ENCODE assay signal across 7 cellular contexts in genomic region chr9:95004452-95005275, GRCh38.
DNase-seq lines count a peak whose midpoint lies in the region; ATAC-seq and TF ChIP-seq lines count a peak whose summit lies in the region.

No MANE protein-coding gene starts in this region.

- no peak for TF ChIP-seq CTCF in GM13977 (IDR thresholded peaks at IDR 0.05; ENCODE audit: extremely low read depth, insufficient read depth, missing control alignments)
- no peak for TF ChIP-seq CTCF in heart left ventricle (IDR thresholded peaks at IDR 0.05)
- TF ChIP-seq CTCF in psoas muscle (IDR thresholded peaks at IDR 0.05) = no peak

- peak; percentile 54 for ATAC-seq in HG02610 (IDR thresholded peaks at IDR 0.05; ENCODE audit: unreplicated experiment)
- peak in 3 of 4 donors; percentile 17 to 59 (median 44) for ATAC-seq in heart left ventricle
- peak; percentile 19 to 55 (median 44) for ATAC-seq in psoas muscle
- ATAC-seq in HG03108 (IDR thresholded peaks at IDR 0.05; ENCODE audit: unreplicated experiment) = no peak

- H3K27me3 ChIP-seq in heart left ventricle = peaks cover 0 to 17% (median 0%) of the 10 kb centered on the region in 9 donors
- no peaks in the 10 kb centered on the region for H3K27me3 ChIP-seq in psoas muscle (ENCODE audit: insufficient read depth in 3 of 3, low read length in 2 of 3)

- WGBS in heart left ventricle, 4 donors = 0 to 1% (median 1%) methylated on average over 9 to 130 of the region's 130 CpGs
- WGBS in psoas muscle, 3 donors = 0 to 1% (median 1%) methylated on average over 31 to 117 of the region's 130 CpGs

- DNase-seq in GM13977 (ENCODE audit: low spot score) = peak; percentile 81
- peak; percentile 10 for DNase-seq in NOMO-1 treated with DMSO at 0.1 percent for 48 hours (lab: John Stamatoyannopoulos, UW; ENCODE audit: unreplicated experiment)
- peak; percentile 73 to 83 (median 78) for DNase-seq in heart left ventricle
- peak; percentile 61 to 75 for DNase-seq in psoas muscle

- H3K4me1 ChIP-seq in heart left ventricle (peaks cover 0 to 57% (median 29%) of the 10 kb centered on the region in 12 donors), psoas muscle (peaks cover 16% of the 10 kb centered on the region)

- peaks cover 22% of the 10 kb centered on the region for H3K27me3 Mint-ChIP-seq in activated naive CD4-positive, alpha-beta T cell treated with anti-CD3 and anti-CD28 coated beads, Interleukin-2, amount 50 U/mL, for 24 hours

- peak overlapping the region; percentile 76 for H3K4me3 Mint-ChIP-seq in activated naive CD4-positive, alpha-beta T cell treated with anti-CD3 and anti-CD28 coated beads, Interleukin-2, amount 50 U/mL, for 24 hours

- intact Hi-C loops in heart left ventricle (cut with DNase I) = loop anchor here in 8 of 10 donors (1.0 to 10.0 kb wide), 14 partner anchors 43 to 322 kb away; no protein-coding TSS in a partner anchor
- intact Hi-C loops in psoas muscle (cut with DNase I) = loop anchor here in 1 of 2 donors (5.0 to 10.0 kb wide), 4 partner anchors 43 to 220 kb away; no protein-coding TSS in a partner anchor

- no peaks in the 10 kb centered on the region for H3K9me3 ChIP-seq in heart left ventricle
- no peaks in the 10 kb centered on the region for H3K9me3 ChIP-seq in psoas muscle

- H3K27ac ChIP-seq in heart left ventricle = peak overlapping the region; percentile 95 to 100 (median 99)
- peak overlapping the region; percentile 93 for H3K27ac ChIP-seq in psoas muscle

- H3K9me3 Mint-ChIP-seq in activated naive CD4-positive, alpha-beta T cell treated with anti-CD3 and anti-CD28 coated beads, Interleukin-2, amount 50 U/mL, for 24 hours = no peaks in the 10 kb centered on the region

- H3K36me3 ChIP-seq in heart left ventricle (peaks cover 0 to 21% (median 8%) of the 10 kb centered on the region in 9 donors), psoas muscle (ENCODE audit: insufficient read depth in 1 of 2, low read depth in 1 of 2) (peaks cover 3 to 5% of the 10 kb centered on the region in 2 donors)

- H3K36me3 Mint-ChIP-seq in activated naive CD4-positive, alpha-beta T cell treated with anti-CD3 and anti-CD28 coated beads, Interleukin-2, amount 50 U/mL, for 24 hours = peaks cover 5% of the 10 kb centered on the region

- H3K27ac Mint-ChIP-seq in activated naive CD4-positive, alpha-beta T cell treated with anti-CD3 and anti-CD28 coated beads, Interleukin-2, amount 50 U/mL, for 24 hours = no peak overlapping the region

- H3K4me3 ChIP-seq in heart left ventricle (peak overlapping the region; percentile 61 to 94 (median 84)), psoas muscle (peak overlapping the region; percentile 86)

- peak in 1 of 2 donors; percentile 60 for TF ChIP-seq POLR2A in heart left ventricle (IDR thresholded peaks at IDR 0.05)

- in situ Hi-C loops in GM13977 (cut with MboI; ENCODE audit: low pct_unique_long_range_greater_than_20kb, low sequenced_read_pairs, unreplicated experiment) = no loop called here

- peaks cover 8% of the 10 kb centered on the region for H3K4me1 Mint-ChIP-seq in activated naive CD4-positive, alpha-beta T cell treated with anti-CD3 and anti-CD28 coated beads, Interleukin-2, amount 50 U/mL, for 24 hours

Comparison
In these comparisons a context has a peak if more than half of its experiments do, and no peak if none do; other contexts are left out.
1. DNase-seq: peak in every context shown above with its lines; median percentile 81 in GM13977; 78 in heart left ventricle; 68 in psoas muscle; 10 in NOMO-1 treated with DMSO at 0.1 percent for 48 hours.